ENCODE assay signal across 9 cellular contexts in the genomic region with DNA sequence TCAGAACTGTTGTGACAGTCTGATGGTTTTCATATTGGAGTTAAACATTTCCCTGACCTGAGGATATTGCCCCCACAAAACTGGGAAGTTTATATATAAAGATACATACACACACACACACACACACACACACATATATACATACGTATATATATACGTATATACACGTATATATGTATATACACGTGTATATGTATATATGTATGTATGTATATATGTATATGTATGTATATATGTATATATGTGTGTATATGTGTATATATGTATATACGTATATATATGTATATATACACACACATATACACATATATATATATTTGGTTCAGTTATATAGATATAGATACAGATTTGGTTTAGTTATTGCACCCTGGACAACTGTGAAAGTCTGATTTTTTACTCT.
"Had no signal": no experiment of that assay in that cellular context is flagged by ENCODE, and none has a peak within 500 bp of the region (broad histone marks: within the 10 kb centered on the region; RNA-seq: fewer than 3 reads in every experiment).

No MANE protein-coding gene starts in this region.

- DNase-seq: H9, HCEC 1CT, IMR-90, KBM-7 had no signal

- H3K9ac ChIP-seq: KMS-11 had no signal

- H3K9me3 Mint-ChIP-seq: GM23338, H9 had no signal

- H2AFZ ChIP-seq: GM23338 had no signal

- H3K4me3 ChIP-seq: GM23338 had no signal

- FAIRE-seq: H1, H54, HTR-8/SVneo had no signal

- H3K27ac ChIP-seq: KMS-11 had no signal

- H3K4me2 ChIP-seq: GM23338, KMS-11 had no signal

- H3K4me3 Mint-ChIP-seq: GM23338, H9 had no signal

- H3K27ac Mint-ChIP-seq: GM23338, H9 had no signal

- ATAC-seq: GM23338 had no signal
